In genomic region chr21:37074546-37074945, GRCh38 we compare ENCODE assay signal across 8 cellular contexts. TPM values are rescaled to one million over a fixed set of nuclear protein-coding genes. Genes with fewer than 3 reads are reported as not detected.
DNase-seq lines count a peak whose midpoint lies in the region; ATAC-seq and TF ChIP-seq lines count a peak whose summit lies in the region.

No MANE protein-coding gene starts in this region.

- H3K4me1 Mint-ChIP-seq in CD4-positive, alpha-beta T cell (ENCODE audit: low read depth), result peaks cover 70% of the 10 kb centered on the region

- no peak for TF ChIP-seq RAD21 in neural cell (conservative IDR thresholded peaks at IDR 0.05)

- peaks cover 3% of the 10 kb centered on the region for H3K9me3 Mint-ChIP-seq in CD4-positive, alpha-beta T cell

- no peak overlapping the region for H3K27ac ChIP-seq in CD4-positive, alpha-beta T cell (ENCODE audit: low read depth, low read length)
- H3K27ac ChIP-seq in Karpas-422 (ENCODE audit: low read length) (peak overlapping the region; percentile 54), neural cell (ENCODE audit: low read length) (peak overlapping the region; percentile 99), substantia nigra (ENCODE audit: low read depth, low read length, poor library complexity, severe bottlenecking) (no peak overlapping the region)

- H3K4me3 ChIP-seq in Karpas-422 (ENCODE audit: low read length) (peak overlapping the region; percentile 96), choroid plexus epithelial cell (ENCODE audit: low read depth, low read length) (peak overlapping the region; percentile 94), neural cell (ENCODE audit: low read length) (peak overlapping the region; percentile 89)

- H3K27me3 ChIP-seq in CD4-positive, alpha-beta T cell (ENCODE audit: control insufficient read depth, insufficient read depth, low read length), result no peaks in the 10 kb centered on the region
- H3K27me3 ChIP-seq in Karpas-422 (ENCODE audit: low read length), result no peaks in the 10 kb centered on the region
- no peaks in the 10 kb centered on the region for H3K27me3 ChIP-seq in neural cell (ENCODE audit: insufficient read depth, low read depth, low read length)

- no peak for TF ChIP-seq EP300 in neural cell (conservative IDR thresholded peaks at IDR 0.05; ENCODE audit: poor library complexity, severe bottlenecking)

- peaks cover 41% of the 10 kb centered on the region for H3K36me3 Mint-ChIP-seq in CD4-positive, alpha-beta T cell (ENCODE audit: low read depth)

- peaks cover 68% of the 10 kb centered on the region for H3K4me1 ChIP-seq in Karpas-422 (ENCODE audit: low read length)

- H3K27me3 Mint-ChIP-seq in CD4-positive, alpha-beta T cell, result no peaks in the 10 kb centered on the region

- CTCF ChIA-PET in CD4-positive, alpha-beta T cell (lab: Charles Lee), result interaction anchor here (1.0 kb wide), 1 partner anchor 65 kb away, joined by 4 read pairs; no protein-coding TSS in a partner anchor

- POLR2A ChIA-PET in CD4-positive, alpha-beta T cell (lab: Charles Lee), result no interaction called here

- H3K4me3 Mint-ChIP-seq in CD4-positive, alpha-beta T cell, result peak overlapping the region; percentile 98

- H3K4me2 ChIP-seq in Karpas-422 (ENCODE audit: low read depth, low read length, poor library complexity, severe bottlenecking) (peak overlapping the region; percentile 90), neural cell (ENCODE audit: low read length) (peak overlapping the region; percentile 93)

- DNase-seq in CD4-positive, alpha-beta T cell, result no peak
- peak; percentile 51 for DNase-seq in Karpas-422
- no peak for DNase-seq in choroid plexus epithelial cell (ENCODE audit: low read depth)
- DNase-seq in AML-193 (lab: John Stamatoyannopoulos, UW), result no peak
- DNase-seq in hepatic stellate cell (ENCODE audit: low spot score), result no peak
- no peak for DNase-seq in substantia nigra (lab: John Stamatoyannopoulos, UW)

- H3F3A ChIP-seq in neural cell (ENCODE audit: insufficient read depth, low read length, poor library complexity, severe bottlenecking), result peaks cover 11% of the 10 kb centered on the region

- H3K36me3 ChIP-seq in Karpas-422 (ENCODE audit: insufficient read depth, low read length) (no peaks in the 10 kb centered on the region), neural cell (ENCODE audit: insufficient read depth, low read length) (no peaks in the 10 kb centered on the region)

- peaks cover 11% of the 10 kb centered on the region for H4K20me1 ChIP-seq in Karpas-422 (ENCODE audit: insufficient read depth, low read depth, low read length)
- H4K20me1 ChIP-seq in neural cell (ENCODE audit: insufficient read depth), result peaks cover 10% of the 10 kb centered on the region

- TF ChIP-seq CTCF in CD4-positive, alpha-beta T cell (IDR thresholded peaks at IDR 0.05), result no peak
- TF ChIP-seq CTCF in choroid plexus epithelial cell (conservative IDR thresholded peaks at IDR 0.05; ENCODE audit: low read depth, low read length) (no peak), neural cell (IDR thresholded peaks at IDR 0.05; ENCODE audit: poor library complexity, severe bottlenecking) (no peak)

- ATAC-seq in CD4-positive, alpha-beta T cell (ENCODE audit: poor library complexity), result no peak
- no peak for ATAC-seq in GM21717 (IDR thresholded peaks at IDR 0.05; ENCODE audit: unreplicated experiment)

- H2AFZ ChIP-seq in Karpas-422 (ENCODE audit: low read length) (no peak overlapping the region), neural cell (ENCODE audit: low read depth, low read length) (peak overlapping the region; percentile 58)

- peak overlapping the region; percentile 94 for H3K27ac Mint-ChIP-seq in CD4-positive, alpha-beta T cell

- H3K9ac ChIP-seq in Karpas-422 (ENCODE audit: low read length), result peak overlapping the region; percentile 91
- H3K9ac ChIP-seq in neural cell (ENCODE audit: low read length), result peak overlapping the region; percentile 99

- H3K9me2 ChIP-seq in Karpas-422 (replicated peaks; ENCODE audit: insufficient read depth, low read length) (no peaks in the 10 kb centered on the region), neural cell (ENCODE audit: insufficient read depth, low read length) (no peaks in the 10 kb centered on the region)

- H3K79me2 ChIP-seq in Karpas-422 (ENCODE audit: low read length) (peaks cover 95% of the 10 kb centered on the region), neural cell (replicated peaks; ENCODE audit: insufficient read depth, low read length) (peaks cover 62% of the 10 kb centered on the region)

- no peaks in the 10 kb centered on the region for H3K9me3 ChIP-seq in CD4-positive, alpha-beta T cell (ENCODE audit: control insufficient read depth, low read length)
- no peaks in the 10 kb centered on the region for H3K9me3 ChIP-seq in Karpas-422 (ENCODE audit: low read length)
- H3K9me3 ChIP-seq in neural cell (ENCODE audit: low read length), result no peaks in the 10 kb centered on the region

- intact Hi-C loops in CD4-positive, alpha-beta T cell (cut with DNase I, micrococcal nuclease), result loop anchor here (2.0 to 5.0 kb wide), 6 partner anchors 82 to 488 kb away; partner anchors contain the start of genes DYRK1A (in 1 of the 2) and HLCS (in 1 of the 2)

TF ChIP-seq in neural cell, 6 proteins besides CTCF, POLR2A, EP300 and RAD21:
- TF ChIP-seq POLR2AphosphoS5 (IDR thresholded peaks at IDR 0.05), result no peak
- no peak for TF ChIP-seq SMC3 (conservative IDR thresholded peaks at IDR 0.05; ENCODE audit: poor library complexity)
- no peak for TF ChIP-seq MXI1 (conservative IDR thresholded peaks at IDR 0.05; ENCODE audit: poor library complexity, severe bottlenecking)
- TF ChIP-seq TAF1 (IDR thresholded peaks at IDR 0.05; ENCODE audit: low read depth), result no peak
- TF ChIP-seq, protein P1, sequence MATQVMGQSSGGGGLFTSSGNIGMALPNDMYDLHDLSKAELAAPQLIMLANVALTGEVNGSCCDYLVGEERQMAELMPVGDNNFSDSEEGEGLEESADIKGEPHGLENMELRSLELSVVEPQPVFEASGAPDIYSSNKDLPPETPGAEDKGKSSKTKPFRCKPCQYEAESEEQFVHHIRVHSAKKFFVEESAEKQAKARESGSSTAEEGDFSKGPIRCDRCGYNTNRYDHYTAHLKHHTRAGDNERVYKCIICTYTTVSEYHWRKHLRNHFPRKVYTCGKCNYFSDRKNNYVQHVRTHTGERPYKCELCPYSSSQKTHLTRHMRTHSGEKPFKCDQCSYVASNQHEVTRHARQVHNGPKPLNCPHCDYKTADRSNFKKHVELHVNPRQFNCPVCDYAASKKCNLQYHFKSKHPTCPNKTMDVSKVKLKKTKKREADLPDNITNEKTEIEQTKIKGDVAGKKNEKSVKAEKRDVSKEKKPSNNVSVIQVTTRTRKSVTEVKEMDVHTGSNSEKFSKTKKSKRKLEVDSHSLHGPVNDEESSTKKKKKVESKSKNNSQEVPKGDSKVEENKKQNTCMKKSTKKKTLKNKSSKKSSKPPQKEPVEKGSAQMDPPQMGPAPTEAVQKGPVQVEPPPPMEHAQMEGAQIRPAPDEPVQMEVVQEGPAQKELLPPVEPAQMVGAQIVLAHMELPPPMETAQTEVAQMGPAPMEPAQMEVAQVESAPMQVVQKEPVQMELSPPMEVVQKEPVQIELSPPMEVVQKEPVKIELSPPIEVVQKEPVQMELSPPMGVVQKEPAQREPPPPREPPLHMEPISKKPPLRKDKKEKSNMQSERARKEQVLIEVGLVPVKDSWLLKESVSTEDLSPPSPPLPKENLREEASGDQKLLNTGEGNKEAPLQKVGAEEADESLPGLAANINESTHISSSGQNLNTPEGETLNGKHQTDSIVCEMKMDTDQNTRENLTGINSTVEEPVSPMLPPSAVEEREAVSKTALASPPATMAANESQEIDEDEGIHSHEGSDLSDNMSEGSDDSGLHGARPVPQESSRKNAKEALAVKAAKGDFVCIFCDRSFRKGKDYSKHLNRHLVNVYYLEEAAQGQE (IDR thresholded peaks at IDR 0.05; ENCODE audit: borderline replicate concordance), result no peak
- no peak for TF ChIP-seq EZH2 (IDR thresholded peaks at IDR 0.05; ENCODE audit: borderline replicate concordance, insufficient read depth, low read length, poor library complexity, severe bottlenecking)
TF ChIP-seq in neural cell: peak in this region for 0.

RNA-seq across cellular contexts. Expression of gene TTC3, which starts 1.5 kb away (rescaled TPM):
- 100 to 1,000 TPM; 141 to 142 TPM for total RNA-seq in CD4-positive, alpha-beta T cell
- total RNA-seq in Karpas-422 (2014; rRNA removed; shearing (Covaris generic); ENCODE audit: low replicate concordance), result 204 and 298 TPM in 2 replicates
- 332 and 351 TPM in 2 replicates for polyA plus RNA-seq in neural cell
- polyA minus RNA-seq in neural cell, result 1,130 and 1,254 TPM in 2 replicates

RNA-seq across cellular contexts. Expression of gene PIGP, which starts 1.7 kb away (rescaled TPM):
- total RNA-seq in CD4-positive, alpha-beta T cell, result 10 to 100 TPM; 11.1 to 14.8 TPM
- total RNA-seq in Karpas-422 (2014; rRNA removed; shearing (Covaris generic); ENCODE audit: low replicate concordance), result 17.1 and 63.1 TPM in 2 replicates
- 32.1 and 38.5 TPM in 2 replicates for polyA plus RNA-seq in neural cell
- 5.4 and 7.2 TPM in 2 replicates for polyA minus RNA-seq in neural cell

Comparison
In these comparisons a context has a peak if more than half of its experiments do, and no peak if none do; other contexts are left out.
1. H3K27ac ChIP-seq: peak in Karpas-422 (single experiment) and neural cell (single experiment); none in CD4-positive, alpha-beta T cell (single experiment) and substantia nigra (single experiment).
2. Peak in every context shown above with its lines, with median percentiles within 50 percentile points of each other: H3K4me3 ChIP-seq.